ENCODE assay signal across 9 cellular contexts in genomic region chr13:44818428-44818827, GRCh38.
DNase-seq lines count a peak whose midpoint lies in the region; ATAC-seq, FAIRE-seq and TF ChIP-seq lines count a peak whose summit lies in the region.
"Had no signal": no experiment of that assay in that cellular context is flagged by ENCODE, and none has a peak within 500 bp of the region (broad histone marks: within the 10 kb centered on the region; RNA-seq: fewer than 3 reads in every experiment).

No MANE protein-coding gene starts in this region.

- H2AFZ ChIP-seq in osteoblast (ENCODE audit: low read length), result no peak overlapping the region

- H3K27me3 ChIP-seq in bronchial epithelial cell (ENCODE audit: control insufficient read depth, insufficient read depth, low read length) (no peaks in the 10 kb centered on the region), osteoblast (ENCODE audit: insufficient read depth, low read length) (no peaks in the 10 kb centered on the region), esophagus squamous epithelium (no peaks in the 10 kb centered on the region)

- H3K27ac ChIP-seq in osteoblast (ENCODE audit: low read depth, low read length) (no peak overlapping the region), esophagus squamous epithelium (no peak overlapping the region)

- no peak for TF ChIP-seq POLR2A in esophagus squamous epithelium (IDR thresholded peaks at IDR 0.05)

- no peak for ATAC-seq in HG02610 (IDR thresholded peaks at IDR 0.05; ENCODE audit: unreplicated experiment)
- ATAC-seq: Panc1 had no signal

- no peaks in the 10 kb centered on the region for H4K20me1 ChIP-seq in osteoblast (ENCODE audit: insufficient read depth, low read length)

- intact Hi-C loops in esophagus squamous epithelium (cut with DNase I), result no loop called here

- WGBS in esophagus squamous epithelium, 2 donors, result 46 to 67% methylated on average over 5 to 6 of the region's 6 CpGs

- DNase-seq in NCI-H2196 (lab: John Stamatoyannopoulos, UW; ENCODE audit: unreplicated experiment), result peak; percentile 5
- no peak for DNase-seq in NCI-H2196 treated with DMSO at 0.1 percent for 48 hours (lab: John Stamatoyannopoulos, UW; ENCODE audit: unreplicated experiment)
- peak; percentile 25 to 67 for DNase-seq in NCI-H524 (lab: John Stamatoyannopoulos, UW)
- DNase-seq in bronchial epithelial cell (ENCODE audit: low read depth), result peak; percentile 44
- no peak for DNase-seq in osteoblast (ENCODE audit: insufficient read length, low spot score, missing footprints)
- DNase-seq in stimulated activated CD4-positive, alpha-beta T cell treated with anti-CD3 and anti-CD28 coated beads, Interleukin-4, amount 100 ng/mL, for 24 hours, result no peak
- no peak for DNase-seq in esophagus squamous epithelium (lab: John Stamatoyannopoulos, UW)

- H3K36me3 ChIP-seq in bronchial epithelial cell (ENCODE audit: control insufficient read depth, insufficient read depth, low read length), result no peaks in the 10 kb centered on the region
- no peaks in the 10 kb centered on the region for H3K36me3 ChIP-seq in osteoblast (ENCODE audit: insufficient read depth, low read length)
- no peaks in the 10 kb centered on the region for H3K36me3 ChIP-seq in esophagus squamous epithelium

- TF ChIP-seq CTCF in bronchial epithelial cell (IDR thresholded peaks at IDR 0.05; ENCODE audit: insufficient read depth, low read length, severe bottlenecking) (peak; percentile 21), osteoblast (IDR thresholded peaks at IDR 0.05; ENCODE audit: extremely low read depth, low read depth, low read length) (peak; percentile 16), esophagus squamous epithelium (IDR thresholded peaks at IDR 0.05) (peak in 1 of 6 experiments; percentile 41)

- H3K4me2 ChIP-seq in osteoblast (ENCODE audit: insufficient read depth, low read length), result no peak overlapping the region

- no peaks in the 10 kb centered on the region for H3K79me2 ChIP-seq in osteoblast (ENCODE audit: insufficient read depth, low read length)

- peaks cover 37% of the 10 kb centered on the region for H3K4me1 ChIP-seq in osteoblast (ENCODE audit: insufficient read depth, low read length)
- peaks cover 0 to 10% (median 0%) of the 10 kb centered on the region in 3 donors for H3K4me1 ChIP-seq in esophagus squamous epithelium

- no peak for FAIRE-seq in bronchial epithelial cell (lab: Jason Lieb, UNC)

- H3K9me3 ChIP-seq in osteoblast (ENCODE audit: low read depth, low read length), result no peaks in the 10 kb centered on the region
- H3K9me3 ChIP-seq in esophagus squamous epithelium, result no peaks in the 10 kb centered on the region

- H3K4me3 ChIP-seq in bronchial epithelial cell (ENCODE audit: low read depth, low read length), result no peak overlapping the region
- H3K4me3 ChIP-seq in osteoblast (ENCODE audit: insufficient read depth, low read length), result no peak overlapping the region
- no peak overlapping the region for H3K4me3 ChIP-seq in esophagus squamous epithelium

Comparison
In these comparisons a context has a peak if more than half of its experiments do, and no peak if none do; other contexts are left out.
1. DNase-seq: peak in NCI-H2196 (single experiment), NCI-H524 (2 of 2) and bronchial epithelial cell (single experiment); none in NCI-H2196 treated with DMSO at 0.1 percent for 48 hours (single experiment), osteoblast (single experiment), stimulated activated CD4-positive, alpha-beta T cell treated with anti-CD3 and anti-CD28 coated beads, Interleukin-4, amount 100 ng/mL, for 24 hours (single experiment) and esophagus squamous epithelium (single experiment).